10 cellular contexts compared by ENCODE assay signal in the genomic region with DNA sequence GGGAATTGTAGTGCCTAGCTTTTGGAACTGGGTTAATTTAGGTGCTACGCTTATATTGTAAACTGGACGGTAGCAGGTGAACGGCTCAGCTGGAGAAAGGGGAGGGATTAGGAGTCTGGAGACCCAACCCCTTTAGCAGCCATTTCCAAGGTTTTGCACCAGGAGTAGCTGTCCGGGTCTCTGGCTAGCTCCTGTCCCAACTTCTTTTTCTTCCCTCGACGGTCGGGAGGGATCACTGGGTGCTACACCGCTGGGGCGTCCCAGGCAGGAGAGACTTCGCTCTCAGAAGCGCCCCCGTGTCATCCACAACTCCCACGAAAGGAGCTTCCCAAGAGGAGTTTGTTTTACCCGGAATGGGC. TPM values are rescaled to one million over a fixed set of nuclear protein-coding genes. Genes with fewer than 3 reads are reported as not detected.
A peak's percentile ranks its signal among the peaks of the same experiment; 100 is the strongest.
DNase-seq lines count a peak whose midpoint lies in the region; ATAC-seq and TF ChIP-seq lines count a peak whose summit lies in the region.
"Had no signal": no experiment of that assay in that cellular context is flagged by ENCODE, and none has a peak within 500 bp of the region (broad histone marks: within the 10 kb centered on the region; RNA-seq: fewer than 3 reads in every experiment).

No MANE protein-coding gene starts in this region.

- no peaks in the 10 kb centered on the region for H3K9me2 ChIP-seq in GM23248 (ENCODE audit: insufficient read depth)

- H3K4me1 ChIP-seq in H9 (ENCODE audit: insufficient read depth, low read length) = 0 out of 2 replicates have a peak, but pooled peaks cover 1% of the 10 kb centered on the region
- H3K4me1 ChIP-seq in endocrine pancreas (ENCODE audit: control insufficient read depth, insufficient read depth, low read length) = peaks cover 20% of the 10 kb centered on the region
- peaks cover 0 to 16% (median 1%) of the 10 kb centered on the region in 4 donors for H3K4me1 ChIP-seq in Peyer's patch
- H3K4me1 ChIP-seq in GM23248 (ENCODE audit: insufficient read depth) = no peaks in the 10 kb centered on the region

- H3K79me1 ChIP-seq in H9 (ENCODE audit: insufficient read depth, low read depth, low read length, poor library complexity, severe bottlenecking) = no peaks in the 10 kb centered on the region

- H3K23ac ChIP-seq in H9 (ENCODE audit: insufficient read length, low read depth, low read length) = no peak overlapping the region

- H2AFZ ChIP-seq in H9 (ENCODE audit: low read length) (no peak overlapping the region), GM23248 (no peak overlapping the region)

- peaks cover 0 to 2% of the 10 kb centered on the region in 2 experiments; a peak in 1 of 5 replicates for H3K9me3 Mint-ChIP-seq in H9
- H3K9me3 Mint-ChIP-seq in neural crest cell = no peaks in the 10 kb centered on the region

- H3K4me1 Mint-ChIP-seq in H9 (peaks cover 28 to 29% of the 10 kb centered on the region in 2 experiments), neural crest cell (peaks cover 37% of the 10 kb centered on the region)

- H2AK5ac ChIP-seq in H9 (ENCODE audit: insufficient read length, low read length) = no peak overlapping the region

- H3T11ph ChIP-seq in H9 (ENCODE audit: low read length) = no peak overlapping the region

- H2BK20ac ChIP-seq in H9 (ENCODE audit: low read depth, low read length, poor library complexity, severe bottlenecking) = no peak overlapping the region

- no peaks in the 10 kb centered on the region for H4K20me1 ChIP-seq in H9 (ENCODE audit: control insufficient read depth, insufficient read depth, insufficient read length)
- no peaks in the 10 kb centered on the region for H4K20me1 ChIP-seq in GM23248 (ENCODE audit: insufficient read depth)

- ATAC-seq in GM19397 (IDR thresholded peaks at IDR 0.05; ENCODE audit: unreplicated experiment) = no peak

- peaks cover 29% of the 10 kb centered on the region for H3K23me2 ChIP-seq in H9 (ENCODE audit: insufficient read length, low read depth, low read length, poor library complexity, severe bottlenecking)

- H3K27me3 ChIP-seq in H9 (ENCODE audit: insufficient read depth, low read length) (peaks cover 5% of the 10 kb centered on the region; the same call in 1 of the 2 replicates), endocrine pancreas (ENCODE audit: control insufficient read depth, insufficient read depth, low read length) (no peaks in the 10 kb centered on the region), Peyer's patch (peaks cover 0 to 27% of the 10 kb centered on the region in 2 donors), GM23248 (replicated peaks; ENCODE audit: insufficient read depth) (peaks cover 61% of the 10 kb centered on the region)

- H3K4me3 ChIP-seq in endocrine pancreas (ENCODE audit: control insufficient read depth, insufficient read depth, low read length) = peak overlapping the region; percentile 93
- H3K4me3 ChIP-seq in Peyer's patch = no peak overlapping the region
- no peak overlapping the region for H3K4me3 ChIP-seq in GM23248

- TF ChIP-seq CTCF in H9 (conservative IDR thresholded peaks at IDR 0.05) (no peak), neural crest cell (conservative IDR thresholded peaks at IDR 0.05) (peak; percentile 18), Peyer's patch (IDR thresholded peaks at IDR 0.05) (no peak)

- H3K27me3 Mint-ChIP-seq in H9 (ENCODE audit: low read depth) = peaks cover 56% of the 10 kb centered on the region
- peaks cover 83% of the 10 kb centered on the region for H3K27me3 Mint-ChIP-seq in neural crest cell (ENCODE audit: low read depth)

- no CpG with 5 or more reads among the region's 14 CpGs for WGBS in H9 (ENCODE audit: extremely low coverage, insufficient read length, low lambda C conversion rate)
- 1 to 2% methylated on average over 14 of the region's 14 CpGs for WGBS in GM23248 (ENCODE audit: low coverage in 1 of 2, low lambda C conversion rate in 2 of 2, missing lambda C conversion rate in 2 of 2), 2 experiments

- no peaks in the 10 kb centered on the region for H3F3A ChIP-seq in GM23248 (ENCODE audit: insufficient read depth)

- no peak overlapping the region for H3K27ac ChIP-seq in H9 (ENCODE audit: insufficient read length, low read depth, low read length)
- no peak overlapping the region for H3K27ac ChIP-seq in Peyer's patch
- H3K27ac ChIP-seq in GM23248 = no peak overlapping the region
- H3K27ac ChIP-seq: thoracic aorta had no signal

- no peak overlapping the region for H3K56ac ChIP-seq in H9 (ENCODE audit: insufficient read length, low read depth, low read length)

- H3K9me3 ChIP-seq in H9 (ENCODE audit: control insufficient read depth, low read depth, low read length) (no peaks in the 10 kb centered on the region), endocrine pancreas (ENCODE audit: control insufficient read depth, low read length) (no peaks in the 10 kb centered on the region), Peyer's patch (no peaks in the 10 kb centered on the region), GM23248 (ENCODE audit: low read depth) (no peaks in the 10 kb centered on the region)
- H3K9me3 ChIP-seq: thoracic aorta had no signal

- H2BK5ac ChIP-seq in H9 (ENCODE audit: insufficient read length, low read length) = no peak overlapping the region

- no peaks in the 10 kb centered on the region for H3K36me3 ChIP-seq in endocrine pancreas (ENCODE audit: control insufficient read depth, insufficient read depth, low read length)
- H3K36me3 ChIP-seq in Peyer's patch = no peaks in the 10 kb centered on the region
- H3K36me3 ChIP-seq in GM23248 (ENCODE audit: low read depth) = no peaks in the 10 kb centered on the region
- H3K36me3 ChIP-seq: thoracic aorta had no signal

- H2BK12ac ChIP-seq in H9 (ENCODE audit: insufficient read length, low read depth, low read length) = no peak overlapping the region

- H3K4me2 ChIP-seq in H9 (ENCODE audit: insufficient read depth, insufficient read length, low read length) (peak overlapping the region; percentile 95), GM23248 (ENCODE audit: unreplicated experiment) (no peak overlapping the region)

- H3K14ac ChIP-seq in H9 (ENCODE audit: insufficient read depth, low read length) = no peak overlapping the region

- DNase-seq in H9 (peak; percentile 85), NCI-H446 treated with DMSO at 0.1 percent for 48 hours (lab: John Stamatoyannopoulos, UW) (peak; percentile 94), neural crest cell (ENCODE audit: low read depth, low spot score) (peak; percentile 25), Peyer's patch (no peak), GM23248 (no peak), OCI-M2 (lab: John Stamatoyannopoulos, UW; ENCODE audit: unreplicated experiment) (no peak)

- no peak for TF ChIP-seq POLR2A in Peyer's patch (IDR thresholded peaks at IDR 0.05)

- no peak overlapping the region for H3K4ac ChIP-seq in H9 (ENCODE audit: low read depth, low read length)

- no peak overlapping the region for H3K18ac ChIP-seq in H9 (ENCODE audit: insufficient read length, low read depth, low read length)

- H3K27ac Mint-ChIP-seq in H9 (peak overlapping the region in 2 of 3 experiments; percentile 91 to 96; a peak in 4 of 7 replicates), neural crest cell (ENCODE audit: unreplicated experiment) (peak overlapping the region; percentile 76)
- H3K27ac Mint-ChIP-seq: memory B cell had no signal

- no peak overlapping the region for H4K91ac ChIP-seq in H9 (ENCODE audit: insufficient read length, low read depth, low read length)

- no peaks in the 10 kb centered on the region for H3K36me3 Mint-ChIP-seq in H9 (ENCODE audit: insufficient read depth in 1 of 3, low read depth in 3 of 3)
- H3K36me3 Mint-ChIP-seq in neural crest cell (ENCODE audit: low read depth) = no peaks in the 10 kb centered on the region
- H3K36me3 Mint-ChIP-seq: memory B cell had no signal

- H3K79me2 ChIP-seq in H9 (ENCODE audit: insufficient read depth, low read length) (no peaks in the 10 kb centered on the region), GM23248 (ENCODE audit: insufficient read depth) (no peaks in the 10 kb centered on the region)

- H2BK15ac ChIP-seq in H9 (ENCODE audit: low read depth, low read length) = no peak overlapping the region

- H3K9ac ChIP-seq in H9 (ENCODE audit: extremely low read depth, insufficient read length, low read length) (peak overlapping the region; percentile 20), endocrine pancreas (ENCODE audit: control insufficient read depth, insufficient read depth, low read length) (peak overlapping the region; percentile 1), GM23248 (no peak overlapping the region)

- H3K4me3 Mint-ChIP-seq in H9 = peak overlapping the region; percentile 84 to 95
- peak overlapping the region; percentile 98 for H3K4me3 Mint-ChIP-seq in neural crest cell
- H3K4me3 Mint-ChIP-seq: memory B cell had no signal

- in situ Hi-C loops in GM23248 (cut with MboI) = no loop called here

- H4K5ac ChIP-seq in H9 (ENCODE audit: insufficient read length, low read depth, low read length) = no peak overlapping the region

- no peak overlapping the region for H2BK120ac ChIP-seq in H9 (ENCODE audit: low read depth, low read length, poor library complexity, severe bottlenecking)

- no peak overlapping the region for H4K8ac ChIP-seq in H9 (replicated peaks; ENCODE audit: insufficient read length, low read depth, low read length)

RNA-seq across cellular contexts. Expression of a gene that starts 0.7 kb away (rescaled TPM):
- total RNA-seq in H9 (2021) (0.20 and 0.46 TPM in 2 replicates), neural crest cell (1.5 and 2.2 TPM in 2 replicates), Peyer's patch (not detected)
- total RNA-seq in GM23248 (2014; rRNA removed; shearing (Covaris generic)) = not detected in 2 replicates
- not detected in 2 replicates for polyA plus RNA-seq in GM23248 (2016; fragmentation: Nextera tagmentation; extraction: Ambion mirVana)
- total RNA-seq: thoracic aorta had no signal

Comparison
In these comparisons a context has a peak if more than half of its experiments do, and no peak if none do; other contexts are left out.
1. DNase-seq: peak in H9 (single experiment), NCI-H446 treated with DMSO at 0.1 percent for 48 hours (single experiment) and neural crest cell (single experiment); none in Peyer's patch (0 of 3), GM23248 (single experiment) and OCI-M2 (single experiment).